ENCODE assay signal across 18 cellular contexts in the genomic region with DNA sequence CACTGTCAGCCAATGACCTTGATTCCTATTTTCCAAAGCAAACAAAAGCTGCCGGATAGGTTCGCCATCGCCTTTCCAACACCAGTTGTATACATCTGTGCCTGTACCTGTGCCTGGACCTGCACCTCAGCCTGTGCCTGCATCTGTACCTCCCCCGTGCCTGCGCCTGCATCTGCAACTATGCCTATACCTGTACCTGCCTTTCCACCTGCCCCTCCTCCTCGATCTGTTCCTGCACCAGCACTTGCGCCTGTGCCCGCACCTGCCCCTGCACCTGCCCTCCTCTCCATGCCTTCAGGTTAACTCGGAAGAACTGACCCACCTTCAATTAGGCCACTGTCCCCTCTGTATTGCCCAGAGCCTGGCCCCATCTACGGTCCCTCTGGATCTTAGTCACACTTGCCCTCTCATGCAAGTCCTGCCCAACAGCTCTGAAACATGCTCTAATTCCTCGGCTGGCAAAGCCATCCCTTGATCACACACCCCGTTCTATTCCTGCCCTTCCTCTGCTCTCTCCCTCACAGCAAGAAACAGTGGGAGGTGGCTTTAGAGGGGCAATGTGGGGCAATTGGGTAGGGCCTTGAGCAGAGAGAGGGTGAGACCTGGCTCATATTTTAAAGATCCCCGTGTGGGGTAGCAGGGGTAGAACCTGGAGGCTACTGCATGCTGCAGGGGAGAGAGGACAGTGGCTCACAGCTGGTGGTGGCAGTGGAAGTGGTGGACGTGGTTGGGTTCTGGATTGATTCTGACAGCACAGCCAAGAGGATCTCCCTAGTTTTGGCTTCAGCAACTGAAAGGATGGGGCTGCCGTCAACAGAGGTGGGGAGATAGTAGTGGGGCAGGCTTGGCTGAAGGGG. TPM values are rescaled to one million over a fixed set of nuclear protein-coding genes. Genes with fewer than 3 reads are reported as not detected.
DNase-seq lines count a peak whose midpoint lies in the region; ATAC-seq lines count a peak whose summit lies in the region.
"Had no signal": no experiment of that assay in that cellular context is flagged by ENCODE, and none has a peak within 500 bp of the region (broad histone marks: within the 10 kb centered on the region; RNA-seq: fewer than 3 reads in every experiment).

No MANE protein-coding gene starts in this region.

- ATAC-seq in Right ventricle myocardium superior (ENCODE audit: poor library complexity) (no peak), left ventricle myocardium superior (no peak), aorta (ENCODE audit: low FRiP score) (no peak)

- H3K4me3 ChIP-seq in aorta (ENCODE audit: low read length in 2 of 2) = no peak overlapping the region
- H3K4me3 ChIP-seq: HAP-1 had no signal

- no peaks in the 10 kb centered on the region for H3K4me1 ChIP-seq in aorta (ENCODE audit: control insufficient read depth in 1 of 2, insufficient read depth in 2 of 2, low read length in 2 of 2)
- H3K4me1 ChIP-seq: Caco-2, HAP-1 had no signal

- no peaks in the 10 kb centered on the region for H3K36me3 ChIP-seq in aorta (ENCODE audit: control insufficient read depth in 1 of 2, insufficient read depth in 2 of 2, low read length in 1 of 2)
- H3K36me3 ChIP-seq: HAP-1 had no signal

- intact Hi-C loops in Right ventricle myocardium superior (cut with DNase I) (loop anchor here (10.0 kb wide), 1 partner anchor 163 kb away; no protein-coding TSS in a partner anchor), left ventricle myocardium superior (cut with micrococcal nuclease) (no loop called here), posterior vena cava (cut with DNase I) (no loop called here), aorta (cut with DNase I) (no loop called here)

- H3K9me3 ChIP-seq in aorta (ENCODE audit: control insufficient read depth, low read length) = no peaks in the 10 kb centered on the region
- H3K9me3 ChIP-seq: HAP-1 had no signal

- 89% methylated on average over 15 of the region's 15 CpGs for WGBS in aorta, 2 donors

- no peak overlapping the region for H3K27ac ChIP-seq in aorta (ENCODE audit: low read depth in 1 of 2, low read length in 2 of 2)
- H3K27ac ChIP-seq: C4-2B, HL-60, RWPE1 had no signal

- DNase-seq in Right ventricle myocardium superior (peak; percentile 27), left ventricle myocardium superior (no peak), islet precursor cell (peak; percentile 42), posterior vena cava (ENCODE audit: low spot score) (peak; percentile 70), aorta (peak; percentile 17 to 64), COR-L47 (lab: John Stamatoyannopoulos, UW) (no peak), GF-D8 (lab: John Stamatoyannopoulos, UW) (no peak)
- DNase-seq in stimulated activated CD4-positive, alpha-beta T cell treated with anti-CD3 and anti-CD28 coated beads, Interleukin-4, amount 100 ng/mL, for 1 hour = no peak
- DNase-seq: KBM-7, NCI-H1048, NCI-H146, NCI-H226, NCI-H526 had no signal

- no peaks in the 10 kb centered on the region for H3K27me3 ChIP-seq in aorta (ENCODE audit: control insufficient read depth in 1 of 2, insufficient read depth in 2 of 2, low read length in 1 of 2)

RNA-seq across cellular contexts. Expression of a gene that starts 59.6 kb away (rescaled TPM):
- total RNA-seq in Right ventricle myocardium superior (34.4 TPM), left ventricle myocardium superior (40.7 TPM), posterior vena cava (10 to 100 TPM; 54.0 to 68.6 TPM), aorta (100 to 1,000 TPM in 1 of 2 donors, 10 to 100 TPM in 1; 88.3 to 164 TPM)
- 10 to 100 TPM; 16.9 to 72.0 TPM for polyA plus RNA-seq in aorta

Comparison
In these comparisons a context has a peak if more than half of its experiments do, and no peak if none do; other contexts are left out.
1. DNase-seq: peak in Right ventricle myocardium superior (single experiment), islet precursor cell (single experiment), posterior vena cava (single experiment) and aorta (2 of 2); none in left ventricle myocardium superior (single experiment), COR-L47 (single experiment), stimulated activated CD4-positive, alpha-beta T cell treated with anti-CD3 and anti-CD28 coated beads, Interleukin-4, amount 100 ng/mL, for 1 hour (single experiment) and GF-D8 (single experiment).